8 cellular contexts compared by ENCODE assay signal in genomic region chr10:122342293-122343134, GRCh38. TPM values are rescaled to one million over a fixed set of nuclear protein-coding genes. Genes with fewer than 3 reads are reported as not detected.
DNase-seq lines count a peak whose midpoint lies in the region; ATAC-seq and TF ChIP-seq lines count a peak whose summit lies in the region.

No MANE protein-coding gene starts in this region.

- H3K4me3 ChIP-seq in GM12875 (ENCODE audit: low read depth, low read length) = no peak overlapping the region
- H3K4me3 ChIP-seq in aorta (ENCODE audit: low read length in 2 of 2) = no peak overlapping the region

- H3K27ac ChIP-seq in aorta (ENCODE audit: low read depth in 1 of 2, low read length in 2 of 2) = no peak overlapping the region

- H3K27ac Mint-ChIP-seq in progenitor cell of endocrine pancreas = no peak overlapping the region

- 61 to 62% methylated on average over 8 of the region's 8 CpGs for WGBS in aorta, 2 donors

- no peak overlapping the region for H3K4me3 Mint-ChIP-seq in progenitor cell of endocrine pancreas (ENCODE audit: low read depth)

- no peaks in the 10 kb centered on the region for H3K4me1 ChIP-seq in aorta (ENCODE audit: control insufficient read depth in 1 of 2, insufficient read depth in 2 of 2, low read length in 2 of 2)

- peaks cover 7% of the 10 kb centered on the region for H3K9me3 Mint-ChIP-seq in progenitor cell of endocrine pancreas (ENCODE audit: low read depth)

- H3K36me3 ChIP-seq in aorta (ENCODE audit: control insufficient read depth in 1 of 2, insufficient read depth in 2 of 2, low read length in 1 of 2) = no peaks in the 10 kb centered on the region

- ATAC-seq in aorta (ENCODE audit: low FRiP score) (peak; percentile 48), GM21528 (IDR thresholded peaks at IDR 0.05; ENCODE audit: low FRiP score, unreplicated experiment) (no peak)

- intact Hi-C loops in aorta (cut with DNase I) = loop anchor here (1.0 to 5.0 kb wide), 6 partner anchors 44 to 225 kb away; no protein-coding TSS in a partner anchor

- TF ChIP-seq CTCF in GM12875 (IDR thresholded peaks at IDR 0.05; ENCODE audit: borderline replicate concordance, insufficient read depth, low read depth, low read length) = peak; percentile 53
- peak; percentile 66 for TF ChIP-seq CTCF in progenitor cell of endocrine pancreas (IDR thresholded peaks at IDR 0.05; ENCODE audit: unreplicated experiment)

- H3K27me3 ChIP-seq in aorta (ENCODE audit: control insufficient read depth in 1 of 2, insufficient read depth in 2 of 2, low read length in 1 of 2) = no peaks in the 10 kb centered on the region

- H3K36me3 Mint-ChIP-seq in progenitor cell of endocrine pancreas (ENCODE audit: insufficient read depth) = peaks cover 2% of the 10 kb centered on the region

- no peaks in the 10 kb centered on the region for H3K4me1 Mint-ChIP-seq in progenitor cell of endocrine pancreas (ENCODE audit: low read depth)

- H3K9me3 ChIP-seq in aorta (ENCODE audit: control insufficient read depth, low read length) = no peaks in the 10 kb centered on the region

- no peaks in the 10 kb centered on the region for H3K27me3 Mint-ChIP-seq in progenitor cell of endocrine pancreas

- DNase-seq in A172 (ENCODE audit: low spot score) (peak; percentile 30), RKO (ENCODE audit: low spot score) (peak; percentile 64), globus pallidus (ENCODE audit: low spot score) (peak; percentile 84), progenitor cell of endocrine pancreas (ENCODE audit: low spot score, unreplicated experiment) (no peak), aorta (no peak)
- DNase-seq in activated naive CD4-positive, alpha-beta T cell treated with Interleukin-2 at 50 U/mL for 16 hours = peak; percentile 62

RNA-seq across cellular contexts. Expression of gene PLEKHA1, which starts 32.0 kb away (rescaled TPM):
- total RNA-seq in A172 (2014; rRNA removed; shearing (Covaris generic)) = 5.6 and 6.9 TPM in 2 replicates
- total RNA-seq in progenitor cell of endocrine pancreas = 44.0 and 44.3 TPM in 2 replicates
- total RNA-seq in aorta = 10 to 100 TPM; 39.8 to 46.1 TPM
- polyA plus RNA-seq in aorta = 10 to 100 TPM; 16.3 to 17.0 TPM

Comparison
In these comparisons a context has a peak if more than half of its experiments do, and no peak if none do; other contexts are left out.
1. DNase-seq: peak in A172 (single experiment), RKO (single experiment), activated naive CD4-positive, alpha-beta T cell treated with Interleukin-2 at 50 U/mL for 16 hours (single experiment) and globus pallidus (single experiment); none in progenitor cell of endocrine pancreas (single experiment) and aorta (0 of 2).